ENCODE assay signal across 12 cellular contexts in the genomic region with DNA sequence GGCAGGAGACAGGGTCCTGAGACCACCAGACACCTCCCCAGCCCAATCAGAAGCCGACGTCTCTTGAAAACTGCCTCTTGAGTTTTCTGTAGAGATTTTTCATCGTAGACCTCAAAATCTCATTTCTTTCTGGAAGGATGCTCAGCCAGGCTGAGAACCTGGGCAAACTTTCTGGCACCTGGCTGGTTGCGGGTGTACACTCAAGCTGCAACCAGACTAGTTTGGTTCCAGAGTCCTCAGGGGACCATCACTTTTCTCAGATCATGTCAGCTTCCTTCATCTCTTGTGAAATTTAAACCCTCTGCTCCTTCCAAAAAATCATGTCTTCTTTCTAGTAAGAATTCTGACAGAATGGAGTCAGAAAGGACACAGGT. TPM values are rescaled to one million over a fixed set of nuclear protein-coding genes. Genes with fewer than 3 reads are reported as not detected.
DNase-seq lines count a peak whose midpoint lies in the region; ATAC-seq and TF ChIP-seq lines count a peak whose summit lies in the region.
"Had no signal": no experiment of that assay in that cellular context is flagged by ENCODE, and none has a peak within 500 bp of the region (broad histone marks: within the 10 kb centered on the region; RNA-seq: fewer than 3 reads in every experiment).

No MANE protein-coding gene starts in this region.

- no peaks in the 10 kb centered on the region for H3K9me3 ChIP-seq in colonic mucosa
- H3K9me3 ChIP-seq: ascending aorta, transverse colon had no signal

- H3K4me1 ChIP-seq in colonic mucosa: no peaks in the 10 kb centered on the region
- H3K4me1 ChIP-seq: ascending aorta had no signal

- peaks cover 90% of the 10 kb centered on the region for H3K4me1 Mint-ChIP-seq in activated naive CD8-positive, alpha-beta T cell treated with anti-CD3 and anti-CD28 coated beads, Interleukin-2, amount 50 U/mL, for 24 hours
- no peaks in the 10 kb centered on the region for H3K4me1 Mint-ChIP-seq in progenitor cell of endocrine pancreas (ENCODE audit: low read depth)

- no peak for DNase-seq in activated naive CD8-positive, alpha-beta T cell treated with anti-CD3 and anti-CD28 coated beads, Interleukin-2, amount 50 U/mL, for 24 hours
- DNase-seq in pons (ENCODE audit: low spot score) (no peak), progenitor cell of endocrine pancreas (ENCODE audit: low spot score, unreplicated experiment) (no peak), left lobe of liver (ENCODE audit: low spot score) (no peak), colonic mucosa (no peak)
- DNase-seq: Kasumi-1, NCI-H345, transverse colon had no signal

- H3K27me3 ChIP-seq in colonic mucosa: no peaks in the 10 kb centered on the region
- H3K27me3 ChIP-seq: ascending aorta, transverse colon had no signal

- no peaks in the 10 kb centered on the region for H3K36me3 ChIP-seq in colonic mucosa
- H3K36me3 ChIP-seq: ascending aorta, transverse colon had no signal

- no peak overlapping the region for H3K4me3 ChIP-seq in colonic mucosa
- H3K4me3 ChIP-seq: ascending aorta, transverse colon had no signal

- H3K27ac Mint-ChIP-seq in activated naive CD8-positive, alpha-beta T cell treated with anti-CD3 and anti-CD28 coated beads, Interleukin-2, amount 50 U/mL, for 24 hours: peak overlapping the region; percentile 80
- no peak overlapping the region for H3K27ac Mint-ChIP-seq in progenitor cell of endocrine pancreas

- H3K27ac ChIP-seq in colonic mucosa: no peak overlapping the region
- H3K27ac ChIP-seq: ascending aorta, transverse colon had no signal

- H3K36me3 Mint-ChIP-seq in activated naive CD8-positive, alpha-beta T cell treated with anti-CD3 and anti-CD28 coated beads, Interleukin-2, amount 50 U/mL, for 24 hours (ENCODE audit: low read depth): peaks cover 7% of the 10 kb centered on the region
- peaks cover 3% of the 10 kb centered on the region for H3K36me3 Mint-ChIP-seq in progenitor cell of endocrine pancreas (ENCODE audit: insufficient read depth)

- intact Hi-C loops in colonic mucosa (cut with DNase I): no loop called here

- TF ChIP-seq CTCF in progenitor cell of endocrine pancreas (IDR thresholded peaks at IDR 0.05; ENCODE audit: unreplicated experiment) (no peak), colonic mucosa (IDR thresholded peaks at IDR 0.05) (no peak)

- ATAC-seq in GM18519 (IDR thresholded peaks at IDR 0.05; ENCODE audit: low FRiP score, unreplicated experiment): peak; percentile 24
- peak; percentile 30 for ATAC-seq in GM21423 (IDR thresholded peaks at IDR 0.05; ENCODE audit: unreplicated experiment)
- ATAC-seq in HG03196 (IDR thresholded peaks at IDR 0.05; ENCODE audit: unreplicated experiment): peak; percentile 32
- no peak for ATAC-seq in activated naive CD8-positive, alpha-beta T cell treated with anti-CD3 and anti-CD28 coated beads, Interleukin-2, amount 50 U/mL, for 24 hours
- no peak for ATAC-seq in left lobe of liver

- H3K27me3 Mint-ChIP-seq in activated naive CD8-positive, alpha-beta T cell treated with anti-CD3 and anti-CD28 coated beads, Interleukin-2, amount 50 U/mL, for 24 hours: no peaks in the 10 kb centered on the region
- no peaks in the 10 kb centered on the region for H3K27me3 Mint-ChIP-seq in progenitor cell of endocrine pancreas

- H3K9ac ChIP-seq in colonic mucosa (ENCODE audit: low read depth in 2 of 2, low read length in 2 of 2): no peak overlapping the region

- no peaks in the 10 kb centered on the region for H3K9me3 Mint-ChIP-seq in activated naive CD8-positive, alpha-beta T cell treated with anti-CD3 and anti-CD28 coated beads, Interleukin-2, amount 50 U/mL, for 24 hours
- H3K9me3 Mint-ChIP-seq in progenitor cell of endocrine pancreas (ENCODE audit: low read depth): no peaks in the 10 kb centered on the region

- H3K4me3 Mint-ChIP-seq in activated naive CD8-positive, alpha-beta T cell treated with anti-CD3 and anti-CD28 coated beads, Interleukin-2, amount 50 U/mL, for 24 hours: no peak overlapping the region
- H3K4me3 Mint-ChIP-seq in progenitor cell of endocrine pancreas (ENCODE audit: low read depth): no peak overlapping the region

RNA-seq across cellular contexts. Expression of a gene that starts 45.1 kb away (rescaled TPM):
- total RNA-seq in progenitor cell of endocrine pancreas (24.6 and 29.6 TPM in 2 replicates), left lobe of liver (3.6 TPM), colonic mucosa (1 to 10 TPM; 5.8 to 5.9 TPM)

Comparison
In these comparisons a context has a peak if more than half of its experiments do, and no peak if none do; other contexts are left out.
1. ATAC-seq: peak in GM18519 (single experiment), GM21423 (single experiment) and HG03196 (single experiment); none in activated naive CD8-positive, alpha-beta T cell treated with anti-CD3 and anti-CD28 coated beads, Interleukin-2, amount 50 U/mL, for 24 hours (single experiment) and left lobe of liver (single experiment).